ENCODE assay signal across 1 cellular context in the genomic region with DNA sequence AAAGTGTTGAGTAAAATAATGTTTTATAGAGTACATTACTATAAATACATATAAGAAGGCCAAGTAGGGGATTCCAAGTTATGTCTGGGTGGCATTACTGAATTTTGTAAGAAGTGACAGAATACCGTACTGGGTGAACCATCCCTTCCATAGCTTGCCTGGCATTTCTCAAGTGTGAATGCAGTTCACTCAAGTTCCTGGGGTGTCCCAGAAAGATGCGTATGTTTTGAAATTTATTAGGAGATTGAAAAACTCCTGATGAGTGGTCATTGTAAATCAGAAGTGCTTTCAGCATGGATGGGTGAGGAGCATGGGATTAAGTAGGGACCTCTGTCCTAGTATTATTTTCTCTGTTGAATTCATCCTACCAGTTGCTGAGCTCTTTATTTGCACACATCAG.
TF ChIP-seq lines count a peak whose summit lies in the region.

No MANE protein-coding gene starts in this region.

TF ChIP-seq in GM23338, 12 proteins besides CTCF, POLR2A, EP300 and RAD21:
- TF ChIP-seq ZNF462 (CRISPR knock-in tag; IDR thresholded peaks at IDR 0.05) (no peak), JUNB (IDR thresholded peaks at IDR 0.05; ENCODE audit: unreplicated experiment) (no peak), ZNF114 (CRISPR knock-in tag; IDR thresholded peaks at IDR 0.05) (no peak), EZH2phosphoT487 (IDR thresholded peaks at IDR 0.05; ENCODE audit: unreplicated experiment) (no peak), STAT1 (IDR thresholded peaks at IDR 0.05; ENCODE audit: unreplicated experiment) (no peak), EZH2 (IDR thresholded peaks at IDR 0.05; ENCODE audit: low read depth, unreplicated experiment) (no peak), NANOG (IDR thresholded peaks at IDR 0.05; ENCODE audit: borderline replicate concordance) (no peak), CREB1 (CRISPR knock-in tag; IDR thresholded peaks at IDR 0.05; ENCODE audit: low read depth) (no peak), POLR2AphosphoS5 (IDR thresholded peaks at IDR 0.05; ENCODE audit: low read depth) (no peak)
- TF ChIP-seq, protein P1, sequence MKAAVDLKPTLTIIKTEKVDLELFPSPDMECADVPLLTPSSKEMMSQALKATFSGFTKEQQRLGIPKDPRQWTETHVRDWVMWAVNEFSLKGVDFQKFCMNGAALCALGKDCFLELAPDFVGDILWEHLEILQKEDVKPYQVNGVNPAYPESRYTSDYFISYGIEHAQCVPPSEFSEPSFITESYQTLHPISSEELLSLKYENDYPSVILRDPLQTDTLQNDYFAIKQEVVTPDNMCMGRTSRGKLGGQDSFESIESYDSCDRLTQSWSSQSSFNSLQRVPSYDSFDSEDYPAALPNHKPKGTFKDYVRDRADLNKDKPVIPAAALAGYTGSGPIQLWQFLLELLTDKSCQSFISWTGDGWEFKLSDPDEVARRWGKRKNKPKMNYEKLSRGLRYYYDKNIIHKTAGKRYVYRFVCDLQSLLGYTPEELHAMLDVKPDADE (IDR thresholded peaks at IDR 0.05): no peak
- TF ChIP-seq, protein P2, sequence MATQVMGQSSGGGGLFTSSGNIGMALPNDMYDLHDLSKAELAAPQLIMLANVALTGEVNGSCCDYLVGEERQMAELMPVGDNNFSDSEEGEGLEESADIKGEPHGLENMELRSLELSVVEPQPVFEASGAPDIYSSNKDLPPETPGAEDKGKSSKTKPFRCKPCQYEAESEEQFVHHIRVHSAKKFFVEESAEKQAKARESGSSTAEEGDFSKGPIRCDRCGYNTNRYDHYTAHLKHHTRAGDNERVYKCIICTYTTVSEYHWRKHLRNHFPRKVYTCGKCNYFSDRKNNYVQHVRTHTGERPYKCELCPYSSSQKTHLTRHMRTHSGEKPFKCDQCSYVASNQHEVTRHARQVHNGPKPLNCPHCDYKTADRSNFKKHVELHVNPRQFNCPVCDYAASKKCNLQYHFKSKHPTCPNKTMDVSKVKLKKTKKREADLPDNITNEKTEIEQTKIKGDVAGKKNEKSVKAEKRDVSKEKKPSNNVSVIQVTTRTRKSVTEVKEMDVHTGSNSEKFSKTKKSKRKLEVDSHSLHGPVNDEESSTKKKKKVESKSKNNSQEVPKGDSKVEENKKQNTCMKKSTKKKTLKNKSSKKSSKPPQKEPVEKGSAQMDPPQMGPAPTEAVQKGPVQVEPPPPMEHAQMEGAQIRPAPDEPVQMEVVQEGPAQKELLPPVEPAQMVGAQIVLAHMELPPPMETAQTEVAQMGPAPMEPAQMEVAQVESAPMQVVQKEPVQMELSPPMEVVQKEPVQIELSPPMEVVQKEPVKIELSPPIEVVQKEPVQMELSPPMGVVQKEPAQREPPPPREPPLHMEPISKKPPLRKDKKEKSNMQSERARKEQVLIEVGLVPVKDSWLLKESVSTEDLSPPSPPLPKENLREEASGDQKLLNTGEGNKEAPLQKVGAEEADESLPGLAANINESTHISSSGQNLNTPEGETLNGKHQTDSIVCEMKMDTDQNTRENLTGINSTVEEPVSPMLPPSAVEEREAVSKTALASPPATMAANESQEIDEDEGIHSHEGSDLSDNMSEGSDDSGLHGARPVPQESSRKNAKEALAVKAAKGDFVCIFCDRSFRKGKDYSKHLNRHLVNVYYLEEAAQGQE (IDR thresholded peaks at IDR 0.05; ENCODE audit: unreplicated experiment): no peak
